Comparison of ENCODE assay signal across 8 cellular contexts in the genomic region with DNA sequence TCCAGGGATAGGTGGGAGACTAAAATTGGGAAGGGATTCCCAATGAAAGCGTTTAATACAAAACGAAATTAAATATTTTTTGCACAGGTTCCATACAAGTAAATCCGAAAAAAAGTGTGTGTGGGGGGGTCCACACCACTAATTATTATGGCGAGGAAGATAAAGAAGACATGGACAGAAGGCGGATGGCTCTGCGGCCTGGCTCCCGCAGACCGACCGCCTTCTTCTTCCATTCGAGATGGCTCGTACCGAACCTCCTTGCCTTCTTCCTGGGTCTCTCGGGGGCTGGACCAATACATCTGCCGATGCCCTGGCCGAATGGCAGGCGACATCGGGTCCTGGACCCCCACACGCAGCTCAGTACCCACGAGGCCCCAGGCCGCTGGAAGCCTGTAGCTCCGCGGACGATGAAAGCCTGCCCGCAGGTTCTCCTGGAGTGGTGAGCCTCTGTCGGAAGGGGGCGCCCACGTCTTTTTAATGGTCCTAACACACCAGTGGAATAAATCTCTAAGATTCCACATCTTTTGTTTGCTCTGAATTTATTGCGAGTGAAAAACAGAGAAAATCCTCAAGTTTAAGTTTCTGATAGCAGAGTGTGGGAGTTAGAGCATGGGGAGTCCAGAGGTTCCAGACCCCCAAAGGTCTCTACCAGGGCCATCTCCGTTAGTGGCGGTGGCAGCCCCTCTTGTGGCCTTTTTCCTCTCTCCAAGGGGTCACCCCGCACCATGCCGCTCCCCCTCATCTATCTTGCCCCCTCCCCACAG. TPM values are rescaled to one million over a fixed set of nuclear protein-coding genes. Genes with fewer than 3 reads are reported as not detected.
DNase-seq lines count a peak whose midpoint lies in the region; ATAC-seq, FAIRE-seq and TF ChIP-seq lines count a peak whose summit lies in the region.

No MANE protein-coding gene starts in this region.

- H2AFZ ChIP-seq in trophoblast cell (ENCODE audit: insufficient read depth, low read length, poor library complexity) = no peak overlapping the region

- ATAC-seq in HG02763 (IDR thresholded peaks at IDR 0.05; ENCODE audit: unreplicated experiment) = no peak

- no peak overlapping the region for H4K8ac ChIP-seq in trophoblast cell (ENCODE audit: low read depth, low read length)

- no peak for FAIRE-seq in D721Med (lab: Jason Lieb, UNC)

- H3K9ac ChIP-seq in trophoblast cell (ENCODE audit: low read length) = no peak overlapping the region

- no peak overlapping the region for H4K91ac ChIP-seq in trophoblast cell (ENCODE audit: low read depth, low read length)

- intact Hi-C loops in tibial artery (cut with DNase I; ENCODE audit: low total_unique reads) = loop anchor here (5.0 to 10.0 kb wide), 2 partner anchors 68 to 160 kb away; no protein-coding TSS in a partner anchor

- DNase-seq in D721Med (ENCODE audit: insufficient read length, low spot score) = no peak
- DNase-seq in KG1 (lab: John Stamatoyannopoulos, UW) = peak; percentile 41
- DNase-seq in SJSA1 (ENCODE audit: low read depth in 1 of 2, low spot score in 2 of 2) = peak; percentile 40 to 82
- DNase-seq in activated gamma-delta T cell treated with anti-CD3 and anti-CD28 coated beads, Interleukin-2, amount 50 U/mL, for 16 hours (ENCODE audit: low read depth) = peak; percentile 55
- DNase-seq in germinal center (ENCODE audit: low spot score) = peak; percentile 46
- peak; percentile 59 to 77 for DNase-seq in trophoblast cell
- DNase-seq in tibial artery = peak; percentile 82 to 83

- no peak overlapping the region for H3K4me2 ChIP-seq in trophoblast cell (ENCODE audit: low read length)

- no peak overlapping the region for H2BK120ac ChIP-seq in trophoblast cell (ENCODE audit: insufficient read depth, low read length, poor library complexity)

- peaks cover 9% of the 10 kb centered on the region for H3K4me1 ChIP-seq in SJSA1 (replicated peaks)
- H3K4me1 ChIP-seq in trophoblast cell (ENCODE audit: control insufficient read depth in 1 of 2, insufficient read depth in 2 of 2, low read length in 2 of 2) = peaks cover 3 to 9% of the 10 kb centered on the region in 2 experiments
- H3K4me1 ChIP-seq in tibial artery = peaks cover 0 to 40% (median 27%) of the 10 kb centered on the region in 4 donors

- TF ChIP-seq CTCF in D721Med (IDR thresholded peaks at IDR 0.05; ENCODE audit: insufficient read depth, missing control alignments) = peak; percentile 95
- TF ChIP-seq CTCF in tibial artery (IDR thresholded peaks at IDR 0.05) = peak; percentile 53 to 56

- H2BK5ac ChIP-seq in trophoblast cell (ENCODE audit: low read depth, low read length, poor library complexity) = no peak overlapping the region

- no peaks in the 10 kb centered on the region for H3K36me3 ChIP-seq in SJSA1
- H3K36me3 ChIP-seq in trophoblast cell (ENCODE audit: control insufficient read depth in 1 of 2, insufficient read depth in 2 of 2, low read length in 2 of 2) = no peaks in the 10 kb centered on the region
- no peaks in the 10 kb centered on the region for H3K36me3 ChIP-seq in tibial artery

- no peaks in the 10 kb centered on the region for H3K79me2 ChIP-seq in trophoblast cell (ENCODE audit: control insufficient read depth, insufficient read depth, low read length, poor library complexity)

- H3K9me3 ChIP-seq in SJSA1 (replicated peaks) = no peaks in the 10 kb centered on the region
- peaks cover 11% of the 10 kb centered on the region for H3K9me3 ChIP-seq in trophoblast cell (ENCODE audit: insufficient read depth, low read depth, low read length)
- no peaks in the 10 kb centered on the region for H3K9me3 ChIP-seq in tibial artery

- H3K27ac ChIP-seq in SJSA1 = no peak overlapping the region
- no peak overlapping the region for H3K27ac ChIP-seq in trophoblast cell (ENCODE audit: low read depth, low read length)
- no peak overlapping the region for H3K27ac ChIP-seq in tibial artery

- no peak overlapping the region for H2BK12ac ChIP-seq in trophoblast cell (ENCODE audit: low read length)

- no peak overlapping the region for H4K12ac ChIP-seq in trophoblast cell (ENCODE audit: low read depth, low read length)

- H3K23ac ChIP-seq in trophoblast cell (ENCODE audit: low read length) = no peak overlapping the region

- no peak overlapping the region for H3K14ac ChIP-seq in trophoblast cell (ENCODE audit: low read length)

- H3K27me3 ChIP-seq in SJSA1 (replicated peaks) (peaks cover 98% of the 10 kb centered on the region), trophoblast cell (ENCODE audit: insufficient read depth, low read length) (peaks cover 96% of the 10 kb centered on the region), tibial artery (peaks cover 13 to 100% of the 10 kb centered on the region in 2 donors)

- no peak overlapping the region for H3K18ac ChIP-seq in trophoblast cell (ENCODE audit: low read length)

- no peak overlapping the region for H3K4ac ChIP-seq in trophoblast cell (ENCODE audit: low read depth, low read length)

- no peak overlapping the region for H2AK5ac ChIP-seq in trophoblast cell (ENCODE audit: low read length)

- WGBS in trophoblast cell (ENCODE audit: extremely low coverage, insufficient coverage, insufficient read length) = no CpG with 5 or more reads among the region's 32 CpGs

- no peak overlapping the region for H3K4me3 ChIP-seq in SJSA1
- peak overlapping the region; percentile 35 for H3K4me3 ChIP-seq in trophoblast cell (ENCODE audit: low read depth, low read length)
- no peak overlapping the region for H3K4me3 ChIP-seq in tibial artery

- H3K79me1 ChIP-seq in trophoblast cell (ENCODE audit: low read length) = no peaks in the 10 kb centered on the region

RNA-seq across cellular contexts. Expression of a gene that starts 1.4 kb away (rescaled TPM):
- not detected in 2 replicates for total RNA-seq in SJSA1 (2014; rRNA removed; shearing (Covaris generic))
- polyA plus RNA-seq in trophoblast cell (2013) = not detected in 2 replicates

RNA-seq across cellular contexts. Expression of a gene that starts 2.1 kb away (rescaled TPM):
- total RNA-seq in SJSA1 (2014; rRNA removed; shearing (Covaris generic)) = not detected in 2 replicates
- polyA plus RNA-seq in trophoblast cell (2013) = not detected in 2 replicates

RNA-seq across cellular contexts. Expression of a gene that starts 4.1 kb away (rescaled TPM):
- total RNA-seq in SJSA1 (2014; rRNA removed; shearing (Covaris generic)) = not detected in 2 replicates
- polyA plus RNA-seq in trophoblast cell (2013) = not detected in 2 replicates
